ENCODE assay signal across 8 cellular contexts in the genomic region with DNA sequence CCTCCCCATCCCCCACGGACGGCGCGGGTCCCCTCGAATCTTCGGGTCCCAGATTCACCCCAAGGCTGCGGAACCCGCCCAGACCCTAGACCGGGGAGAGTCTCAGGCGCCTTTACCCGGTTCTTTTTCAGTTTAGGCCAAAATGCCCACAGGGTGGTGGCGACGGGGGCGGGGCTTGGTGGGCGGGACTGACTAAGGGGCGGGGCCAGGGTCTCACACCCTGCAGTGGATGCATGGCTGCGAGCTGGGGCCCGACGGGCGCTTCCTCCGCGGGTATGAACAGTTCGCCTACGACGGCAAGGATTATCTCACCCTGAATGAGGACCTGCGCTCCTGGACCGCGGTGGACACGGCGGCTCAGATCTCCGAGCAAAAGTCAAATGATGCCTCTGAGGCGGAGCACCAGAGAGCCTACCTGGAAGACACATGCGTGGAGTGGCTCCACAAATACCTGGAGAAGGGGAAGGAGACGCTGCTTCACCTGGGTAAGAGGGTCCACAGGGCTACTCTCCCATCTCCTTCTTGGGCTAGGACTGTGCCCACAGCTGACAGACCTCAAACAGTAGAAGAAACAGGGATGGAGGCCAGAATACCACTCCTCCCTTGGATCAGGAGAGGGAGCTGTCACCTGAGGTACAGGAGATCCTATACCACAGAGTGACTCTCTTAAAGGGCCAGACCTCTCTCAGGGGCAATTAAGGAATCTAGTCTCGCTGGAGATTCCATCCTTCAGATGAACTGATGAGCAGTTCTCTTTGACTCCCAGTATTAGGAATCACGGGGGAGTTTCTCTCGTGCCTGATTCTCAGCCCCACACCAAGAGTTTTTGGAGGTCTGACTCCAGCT. TPM values are rescaled to one million over a fixed set of nuclear protein-coding genes. Genes with fewer than 3 reads are reported as not detected.
A peak's percentile ranks its signal among the peaks of the same experiment; 100 is the strongest.
DNase-seq lines count a peak whose midpoint lies in the region; ATAC-seq and TF ChIP-seq lines count a peak whose summit lies in the region.

No MANE protein-coding gene starts in this region.

- H3K4me3 ChIP-seq in HL-60 (replicated peaks; ENCODE audit: insufficient read depth, low read length) (peak overlapping the region; percentile 94), right cardiac atrium (ENCODE audit: low read length) (peak overlapping the region; percentile 65), gastrocnemius medialis (peak overlapping the region; percentile 55 to 91 (median 76))

- peaks cover 52% of the 10 kb centered on the region for H3K4me1 Mint-ChIP-seq in T-helper 17 cell

- TF ChIP-seq CTCF in HL-60 (IDR thresholded peaks at IDR 0.05; ENCODE audit: insufficient read depth, low read length): no peak
- TF ChIP-seq CTCF in gastrocnemius medialis (IDR thresholded peaks at IDR 0.05 in 4 of 5, conservative IDR thresholded peaks at IDR 0.05 in 1 of 5): no peak

- TF ChIP-seq POLR2A in GM18505 (IDR thresholded peaks at IDR 0.05; ENCODE audit: borderline replicate concordance, extremely low read depth, insufficient read depth, insufficient read length): no peak
- no peak for TF ChIP-seq POLR2A in gastrocnemius medialis (IDR thresholded peaks at IDR 0.05)

- H3K27ac Mint-ChIP-seq in T-helper 17 cell: peak overlapping the region; percentile 94

- DNase-seq in HL-60 (ENCODE audit: low read depth in 1 of 2, low spot score in 1 of 2) (peak; percentile 51 to 62), T-helper 17 cell (peak; percentile 62 to 74 (median 72)), amniotic epithelial cell (ENCODE audit: low read depth) (peak; percentile 55), right cardiac atrium (peak; percentile 75 to 90 (median 88)), gastrocnemius medialis (peak; percentile 15 to 44), NCI-H526 treated with DMSO at 0.1 percent for 48 hours (lab: John Stamatoyannopoulos, UW) (no peak), globus pallidus (ENCODE audit: low spot score) (no peak)

- H3K27me3 ChIP-seq in HL-60 (ENCODE audit: insufficient read depth, poor library complexity, severe bottlenecking) (no peaks in the 10 kb centered on the region), right cardiac atrium (ENCODE audit: control insufficient read depth, insufficient read depth) (no peaks in the 10 kb centered on the region), gastrocnemius medialis (peaks cover 5 to 10% (median 9%) of the 10 kb centered on the region in 3 donors)

- in situ Hi-C loops in gastrocnemius medialis (cut with MboI; ENCODE audit: low sequenced_read_pairs in 4 of 4): no loop called here

- H3K36me3 Mint-ChIP-seq in T-helper 17 cell (ENCODE audit: low read depth): peaks cover 14% of the 10 kb centered on the region

- no peaks in the 10 kb centered on the region for H3K4me1 ChIP-seq in right cardiac atrium (ENCODE audit: control insufficient read depth, insufficient read depth, low read length)
- peaks cover 0 to 3% of the 10 kb centered on the region in 2 donors for H3K4me1 ChIP-seq in gastrocnemius medialis

- ATAC-seq in GM18505 (IDR thresholded peaks at IDR 0.05; ENCODE audit: unreplicated experiment) (peak; percentile 39), T-helper 17 cell (peak; percentile 51), right cardiac atrium (peak; percentile 86 to 89), gastrocnemius medialis (peak; percentile 35 to 38)

- H3K27ac ChIP-seq in HL-60 (replicated peaks) (peak overlapping the region; percentile 81), right cardiac atrium (ENCODE audit: low read length) (peak overlapping the region; percentile 76), gastrocnemius medialis (peak overlapping the region; percentile 77 to 95 (median 86))

- intact Hi-C loops in right cardiac atrium (cut with DNase I): loop anchor here in 2 of 4 donors (5.0 kb wide), 1 partner anchor 42 kb away; no protein-coding TSS in a partner anchor
- intact Hi-C loops in gastrocnemius medialis (cut with DNase I; ENCODE audit: low total_unique reads): no loop called here

- H3K36me3 ChIP-seq in gastrocnemius medialis: peaks cover 0 to 23% of the 10 kb centered on the region in 2 donors

- peaks cover 3% of the 10 kb centered on the region for H3K9me3 ChIP-seq in T-helper 17 cell (ENCODE audit: control insufficient read depth, low read length, poor library complexity, severe bottlenecking)
- H3K9me3 ChIP-seq in right cardiac atrium (ENCODE audit: control insufficient read depth, low read length): no peaks in the 10 kb centered on the region
- no peaks in the 10 kb centered on the region for H3K9me3 ChIP-seq in gastrocnemius medialis

- H3K27me3 Mint-ChIP-seq in T-helper 17 cell: no peaks in the 10 kb centered on the region

- peak overlapping the region; percentile 99 for H3K4me3 Mint-ChIP-seq in T-helper 17 cell

- 14% methylated on average over 37 of the region's 37 CpGs for WGBS in right cardiac atrium

RNA-seq across cellular contexts. Expression of gene HLA-E, which starts 0.9 kb away (rescaled TPM):
- total RNA-seq in T-helper 17 cell (1,000 to 10,000 TPM; 1,324 to 1,494 TPM), right cardiac atrium (100 to 1,000 TPM; 180 to 230 (median 214) TPM), gastrocnemius medialis (100 to 1,000 TPM; 135 to 248 (median 157) TPM)
- polyA plus RNA-seq in right cardiac atrium: 227 TPM

Comparison
In these comparisons a context has a peak if more than half of its experiments do, and no peak if none do; other contexts are left out.
1. ATAC-seq: peak in every context shown above with its lines; median percentile 88 in right cardiac atrium; 51 in T-helper 17 cell; 39 in GM18505; 36 in gastrocnemius medialis.
2. DNase-seq: peak in HL-60 (2 of 2), T-helper 17 cell (3 of 3), amniotic epithelial cell (single experiment), right cardiac atrium (3 of 3) and gastrocnemius medialis (2 of 2); none in NCI-H526 treated with DMSO at 0.1 percent for 48 hours (single experiment) and globus pallidus (single experiment).
3. RNA of gene HLA-E, which starts 0.9 kb away (total RNA-seq): 1,324 to 1,494 TPM in T-helper 17 cell; 180 to 230 TPM in right cardiac atrium and 135 to 248 TPM in gastrocnemius medialis; every median in the first group is over 4 times any median in the second.
4. Peak in every context shown above with its lines, with median percentiles within 50 percentile points of each other: H3K27ac ChIP-seq and H3K4me3 ChIP-seq.